In the genomic region with DNA sequence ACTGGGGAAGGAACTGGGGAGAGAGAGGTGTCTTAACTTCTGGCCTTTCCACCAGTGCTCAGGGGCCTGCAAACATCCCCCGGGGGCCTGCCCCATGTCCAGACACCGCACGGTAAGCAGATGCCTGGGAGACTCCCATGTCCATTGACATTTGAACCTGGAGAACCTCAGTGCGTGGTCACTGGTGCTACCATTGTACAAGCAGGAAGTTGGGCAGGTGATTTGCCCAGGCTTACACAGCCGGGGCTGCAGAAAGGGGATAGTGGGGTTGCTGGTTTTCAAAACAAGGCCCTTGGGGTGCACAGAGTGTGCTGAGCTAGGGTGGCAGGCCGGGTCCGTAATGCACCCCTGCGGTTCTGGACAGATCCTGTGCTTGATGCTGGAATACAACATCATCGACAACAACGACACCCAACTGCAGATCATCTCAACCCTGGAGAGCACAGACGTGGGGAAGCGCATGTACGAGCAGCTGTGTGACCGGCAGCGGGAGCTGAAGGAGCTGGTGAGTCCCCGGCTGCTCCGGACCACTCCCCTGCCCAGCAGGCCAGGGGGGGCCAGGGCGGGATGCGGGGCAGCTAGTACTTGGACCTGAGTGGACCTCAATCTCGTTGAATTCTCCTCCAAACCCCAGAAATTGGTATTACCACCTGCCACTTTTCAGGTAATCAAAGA, we compare ENCODE assay signal across 1 cellular context.
TF ChIP-seq lines count a peak whose summit lies in the region.

No MANE protein-coding gene starts in this region.

TF ChIP-seq in HepG2, 621 proteins besides CTCF, POLR2A, EP300 and RAD21 (continued from another document):
- TF ChIP-seq, protein P1, sequence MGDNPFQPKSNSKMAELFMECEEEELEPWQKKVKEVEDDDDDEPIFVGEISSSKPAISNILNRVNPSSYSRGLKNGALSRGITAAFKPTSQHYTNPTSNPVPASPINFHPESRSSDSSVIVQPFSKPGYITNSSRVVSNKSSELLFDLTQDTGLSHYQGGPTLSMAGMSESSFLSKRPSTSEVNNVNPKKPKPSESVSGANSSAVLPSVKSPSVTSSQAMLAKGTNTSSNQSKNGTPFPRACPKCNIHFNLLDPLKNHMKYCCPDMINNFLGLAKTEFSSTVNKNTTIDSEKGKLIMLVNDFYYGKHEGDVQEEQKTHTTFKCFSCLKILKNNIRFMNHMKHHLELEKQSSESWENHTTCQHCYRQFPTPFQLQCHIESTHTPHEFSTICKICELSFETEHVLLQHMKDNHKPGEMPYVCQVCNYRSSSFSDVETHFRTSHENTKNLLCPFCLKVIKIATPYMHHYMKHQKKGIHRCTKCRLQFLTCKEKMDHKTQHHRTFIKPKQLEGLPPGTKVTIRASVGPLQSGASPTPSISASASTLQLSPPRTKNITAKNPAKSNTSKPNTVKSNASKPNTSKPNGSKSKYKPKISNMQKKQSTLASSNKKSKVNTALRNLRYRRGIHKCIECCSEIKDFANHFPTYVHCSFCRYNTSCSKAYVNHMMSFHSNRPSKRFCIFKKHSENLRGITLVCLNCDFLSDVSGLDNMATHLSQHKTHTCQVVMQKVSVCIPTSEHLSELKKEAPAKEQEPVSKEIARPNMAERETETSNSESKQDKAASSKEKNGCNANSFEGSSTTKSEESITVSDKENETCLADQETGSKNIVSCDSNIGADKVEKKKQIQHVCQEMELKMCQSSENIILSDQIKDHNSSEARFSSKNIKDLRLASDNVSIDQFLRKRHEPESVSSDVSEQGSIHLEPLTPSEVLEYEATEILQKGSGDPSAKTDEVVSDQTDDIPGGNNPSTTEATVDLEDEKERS (CRISPR knock-in tag; IDR thresholded peaks at IDR 0.05), result no peak
